23 cellular contexts compared by ENCODE assay signal in genomic region chr2:27220091-27220490, GRCh38. TPM values are rescaled to one million over a fixed set of nuclear protein-coding genes. Genes with fewer than 3 reads are reported as not detected.
DNase-seq lines count a peak whose midpoint lies in the region; ATAC-seq and TF ChIP-seq lines count a peak whose summit lies in the region.
"Had no signal": no experiment of that assay in that cellular context is flagged by ENCODE, and none has a peak within 500 bp of the region (broad histone marks: within the 10 kb centered on the region; RNA-seq: fewer than 3 reads in every experiment).

No MANE protein-coding gene starts in this region.

- no peak overlapping the region for H3K18ac ChIP-seq in H9 (ENCODE audit: insufficient read length, low read depth, low read length)

- POLR2A ChIA-PET in activated naive CD8-positive, alpha-beta T cell treated with anti-CD3 and anti-CD28 coated beads, Interleukin-2, amount 10 ng/mL, durations not matched to agents 7 days and 5 days (lab: Charles Lee) = interaction anchor here (0.5 to 0.7 kb wide), 2 partner anchors 25 to 436 kb away, joined by 3 to 4 read pairs; no protein-coding TSS in a partner anchor

- no peak for DNase-seq in activated naive CD4-positive, alpha-beta T cell treated with anti-CD3 and anti-CD28 coated beads, Interleukin-2, amount 10 ng/mL, durations not matched to agents 7 days and 5 days
- DNase-seq in H9 = no peak
- no peak for DNase-seq in activated naive CD8-positive, alpha-beta T cell treated with anti-CD3 and anti-CD28 coated beads, Interleukin-2, amount 10 ng/mL, durations not matched to agents 7 days and 5 days
- peak; percentile 8 for DNase-seq in osteoblast (ENCODE audit: insufficient read length, low spot score, missing footprints)
- no peak for DNase-seq in NCI-H446 treated with DMSO at 0.1 percent for 48 hours (lab: John Stamatoyannopoulos, UW)
- DNase-seq in activated CD8-positive, alpha-beta memory T cell treated with anti-CD3 and anti-CD28 coated beads, Interleukin-2, amount 50 U/mL, for 48 hours = no peak
- DNase-seq: GOT3; NCI-H1092; NCI-H1436; NCI-H187 treated with DMSO at 0.1 percent for 48 hours; NCI-H510A; NCI-H748 treated with DMSO at 0.1 percent for 48 hours; NK-92 treated with Interleukin-12 subunit alpha and Interleukin-12 subunit beta, amount 100 ng/mL, for 24 hours; SHP77 had no signal

- H2BK20ac ChIP-seq in H9 (ENCODE audit: low read depth, low read length, poor library complexity, severe bottlenecking) = no peak overlapping the region

- CTCF ChIA-PET in activated naive CD4-positive, alpha-beta T cell treated with anti-CD3 and anti-CD28 coated beads, Interleukin-2, amount 10 ng/mL, durations not matched to agents 7 days and 5 days (lab: Charles Lee) = interaction anchor here (1.2 kb wide), 1 partner anchor 60 kb away, joined by 3 read pairs; no protein-coding TSS in a partner anchor

- no peaks in the 10 kb centered on the region for H3K9me3 ChIP-seq in H9 (ENCODE audit: control insufficient read depth, low read depth, low read length)
- no peaks in the 10 kb centered on the region for H3K9me3 ChIP-seq in osteoblast (ENCODE audit: low read depth, low read length)

- H4K91ac ChIP-seq in H9 (ENCODE audit: insufficient read length, low read depth, low read length) = no peak overlapping the region

- no peaks in the 10 kb centered on the region for H3K9me3 Mint-ChIP-seq in activated naive CD4-positive, alpha-beta T cell treated with anti-CD3 and anti-CD28 coated beads, Interleukin-2, amount 50 U/mL, for 24 hours
- H3K9me3 Mint-ChIP-seq in activated naive CD4-positive, alpha-beta T cell treated with anti-CD3 and anti-CD28 coated beads, Interleukin-2, amount 10 ng/mL, durations not matched to agents 7 days and 5 days = no peaks in the 10 kb centered on the region
- H3K9me3 Mint-ChIP-seq in H9 = peaks cover 0 to 1% of the 10 kb centered on the region in 2 experiments; a peak in 1 of 5 replicates
- no peaks in the 10 kb centered on the region for H3K9me3 Mint-ChIP-seq in activated naive CD8-positive, alpha-beta T cell treated with anti-CD3 and anti-CD28 coated beads, Interleukin-2, amount 10 ng/mL, durations not matched to agents 7 days and 5 days

- H3K9ac ChIP-seq in H9 (ENCODE audit: extremely low read depth, insufficient read length, low read length) = no peak overlapping the region

- no peak overlapping the region for H3K14ac ChIP-seq in H9 (ENCODE audit: insufficient read depth, low read length)

- no peak overlapping the region for H3K27ac Mint-ChIP-seq in activated naive CD4-positive, alpha-beta T cell treated with anti-CD3 and anti-CD28 coated beads, Interleukin-2, amount 50 U/mL, for 24 hours
- H3K27ac Mint-ChIP-seq in activated naive CD4-positive, alpha-beta T cell treated with anti-CD3 and anti-CD28 coated beads, Interleukin-2, amount 10 ng/mL, durations not matched to agents 7 days and 5 days = no peak overlapping the region
- peak overlapping the region; percentile 29 to 78 (median 39); a peak in 5 of 7 replicates for H3K27ac Mint-ChIP-seq in H9
- peak overlapping the region; percentile 2 for H3K27ac Mint-ChIP-seq in activated naive CD8-positive, alpha-beta T cell treated with anti-CD3 and anti-CD28 coated beads, Interleukin-2, amount 10 ng/mL, durations not matched to agents 7 days and 5 days
- H3K27ac Mint-ChIP-seq: B cell, CD14-positive monocyte had no signal

- H3K27me3 Mint-ChIP-seq in activated naive CD4-positive, alpha-beta T cell treated with anti-CD3 and anti-CD28 coated beads, Interleukin-2, amount 50 U/mL, for 24 hours = no peaks in the 10 kb centered on the region
- H3K27me3 Mint-ChIP-seq in activated naive CD4-positive, alpha-beta T cell treated with anti-CD3 and anti-CD28 coated beads, Interleukin-2, amount 10 ng/mL, durations not matched to agents 7 days and 5 days = no peaks in the 10 kb centered on the region
- no peaks in the 10 kb centered on the region for H3K27me3 Mint-ChIP-seq in H9 (ENCODE audit: low read depth)
- H3K27me3 Mint-ChIP-seq in activated naive CD8-positive, alpha-beta T cell treated with anti-CD3 and anti-CD28 coated beads, Interleukin-2, amount 10 ng/mL, durations not matched to agents 7 days and 5 days = no peaks in the 10 kb centered on the region
- H3K27me3 Mint-ChIP-seq: B cell had no signal

- H2AFZ ChIP-seq in H9 (ENCODE audit: low read length) (no peak overlapping the region), osteoblast (ENCODE audit: low read length) (no peak overlapping the region)

- H3K4me3 Mint-ChIP-seq in activated naive CD4-positive, alpha-beta T cell treated with anti-CD3 and anti-CD28 coated beads, Interleukin-2, amount 50 U/mL, for 24 hours = peak overlapping the region; percentile 27
- H3K4me3 Mint-ChIP-seq in activated naive CD4-positive, alpha-beta T cell treated with anti-CD3 and anti-CD28 coated beads, Interleukin-2, amount 10 ng/mL, durations not matched to agents 7 days and 5 days = no peak overlapping the region
- H3K4me3 Mint-ChIP-seq in H9 = 0 out of 5 replicates have a peak overlapping the region, but pooled peaks of 1 of the 2 experiments have one; percentile 21
- no peak overlapping the region for H3K4me3 Mint-ChIP-seq in activated naive CD8-positive, alpha-beta T cell treated with anti-CD3 and anti-CD28 coated beads, Interleukin-2, amount 10 ng/mL, durations not matched to agents 7 days and 5 days
- H3K4me3 Mint-ChIP-seq: B cell, CD14-positive monocyte had no signal

- H3K79me1 ChIP-seq in H9 (ENCODE audit: insufficient read depth, low read depth, low read length, poor library complexity, severe bottlenecking) = no peaks in the 10 kb centered on the region

- H3K4me1 Mint-ChIP-seq in activated naive CD4-positive, alpha-beta T cell treated with anti-CD3 and anti-CD28 coated beads, Interleukin-2, amount 50 U/mL, for 24 hours = peaks cover 27% of the 10 kb centered on the region
- peaks cover 38% of the 10 kb centered on the region for H3K4me1 Mint-ChIP-seq in activated naive CD4-positive, alpha-beta T cell treated with anti-CD3 and anti-CD28 coated beads, Interleukin-2, amount 10 ng/mL, durations not matched to agents 7 days and 5 days
- peaks cover 21 to 27% of the 10 kb centered on the region in 2 experiments for H3K4me1 Mint-ChIP-seq in H9
- peaks cover 32% of the 10 kb centered on the region for H3K4me1 Mint-ChIP-seq in activated naive CD8-positive, alpha-beta T cell treated with anti-CD3 and anti-CD28 coated beads, Interleukin-2, amount 10 ng/mL, durations not matched to agents 7 days and 5 days

- peaks cover 9% of the 10 kb centered on the region for H3K23me2 ChIP-seq in H9 (ENCODE audit: insufficient read length, low read depth, low read length, poor library complexity, severe bottlenecking)

- ATAC-seq in activated naive CD8-positive, alpha-beta T cell treated with anti-CD3 and anti-CD28 coated beads, Interleukin-2, amount 10 ng/mL, durations not matched to agents 7 days and 5 days (ENCODE audit: low read depth) = no peak
- ATAC-seq: HCT116, HepG2, K562 had no signal

- H2BK5ac ChIP-seq in H9 (ENCODE audit: insufficient read length, low read length) = no peak overlapping the region

- H4K20me1 ChIP-seq in H9 (ENCODE audit: control insufficient read depth, insufficient read depth, insufficient read length) (no peaks in the 10 kb centered on the region), osteoblast (ENCODE audit: insufficient read depth, low read length) (peaks cover 2% of the 10 kb centered on the region)

- H2BK15ac ChIP-seq in H9 (ENCODE audit: low read depth, low read length) = no peak overlapping the region

- H3K27ac ChIP-seq in H9 (ENCODE audit: insufficient read length, low read depth, low read length) = no peak overlapping the region
- H3K27ac ChIP-seq in osteoblast (ENCODE audit: low read depth, low read length) = no peak overlapping the region
- H3K27ac ChIP-seq: HL-60 had no signal

- TF ChIP-seq CTCF in H9 (conservative IDR thresholded peaks at IDR 0.05) (no peak), osteoblast (IDR thresholded peaks at IDR 0.05; ENCODE audit: extremely low read depth, low read depth, low read length) (no peak)

- no peak overlapping the region for H3K4me3 ChIP-seq in osteoblast (ENCODE audit: insufficient read depth, low read length)
- H3K4me3 ChIP-seq: K562 had no signal

- peaks cover 36% of the 10 kb centered on the region for H3K36me3 Mint-ChIP-seq in activated naive CD4-positive, alpha-beta T cell treated with anti-CD3 and anti-CD28 coated beads, Interleukin-2, amount 50 U/mL, for 24 hours
- peaks cover 49% of the 10 kb centered on the region for H3K36me3 Mint-ChIP-seq in activated naive CD4-positive, alpha-beta T cell treated with anti-CD3 and anti-CD28 coated beads, Interleukin-2, amount 10 ng/mL, durations not matched to agents 7 days and 5 days
- H3K36me3 Mint-ChIP-seq in H9 (ENCODE audit: insufficient read depth in 1 of 3, low read depth in 3 of 3) = peaks cover 61 to 88% (median 84%) of the 10 kb centered on the region in 3 experiments
- H3K36me3 Mint-ChIP-seq in activated naive CD8-positive, alpha-beta T cell treated with anti-CD3 and anti-CD28 coated beads, Interleukin-2, amount 10 ng/mL, durations not matched to agents 7 days and 5 days = peaks cover 29% of the 10 kb centered on the region

- H2BK12ac ChIP-seq in H9 (ENCODE audit: insufficient read length, low read depth, low read length) = no peak overlapping the region

- H2BK120ac ChIP-seq in H9 (ENCODE audit: low read depth, low read length, poor library complexity, severe bottlenecking) = no peak overlapping the region

- H2AK5ac ChIP-seq in H9 (ENCODE audit: insufficient read length, low read length) = no peak overlapping the region

- H3K4me2 ChIP-seq in H9 (ENCODE audit: insufficient read depth, insufficient read length, low read length) (no peak overlapping the region), osteoblast (ENCODE audit: insufficient read depth, low read length) (no peak overlapping the region)

- no peak overlapping the region for H3K4ac ChIP-seq in H9 (ENCODE audit: low read depth, low read length)

- H3K4me1 ChIP-seq in H9 (ENCODE audit: insufficient read depth, low read length) = peaks cover 4% of the 10 kb centered on the region; the same call in 1 of the 2 replicates
- H3K4me1 ChIP-seq in osteoblast (ENCODE audit: insufficient read depth, low read length) = peaks cover 17% of the 10 kb centered on the region

- H4K8ac ChIP-seq in H9 (replicated peaks; ENCODE audit: insufficient read length, low read depth, low read length) = no peak overlapping the region

- no CpG with 5 or more reads among the region's 7 CpGs for WGBS in H9 (ENCODE audit: extremely low coverage, insufficient read length, low lambda C conversion rate)

- H3K79me2 ChIP-seq in H9 (ENCODE audit: insufficient read depth, low read length) = peaks cover 12% of the 10 kb centered on the region; the same call in 1 of the 2 replicates
- H3K79me2 ChIP-seq in osteoblast (ENCODE audit: insufficient read depth, low read length) = peaks cover 27% of the 10 kb centered on the region

- H3K27me3 ChIP-seq in H9 (ENCODE audit: insufficient read depth, low read length) (no peaks in the 10 kb centered on the region), osteoblast (ENCODE audit: insufficient read depth, low read length) (no peaks in the 10 kb centered on the region)

- H3T11ph ChIP-seq in H9 (ENCODE audit: low read length) = no peak overlapping the region

- no peak overlapping the region for H3K23ac ChIP-seq in H9 (ENCODE audit: insufficient read length, low read depth, low read length)

- no peak overlapping the region for H4K5ac ChIP-seq in H9 (ENCODE audit: insufficient read length, low read depth, low read length)

- peaks cover 65% of the 10 kb centered on the region for H3K36me3 ChIP-seq in osteoblast (ENCODE audit: insufficient read depth, low read length)

- H3K56ac ChIP-seq in H9 (ENCODE audit: insufficient read length, low read depth, low read length) = no peak overlapping the region

RNA-seq across cellular contexts. Expression of gene CAD, which starts 2.9 kb away (rescaled TPM):
- total RNA-seq in H9 (2021) (117 and 130 TPM in 2 replicates), osteoblast (28.6 and 30.8 TPM in 2 replicates)
- 10 to 100 TPM; 60.1 to 60.4 TPM for total RNA-seq in activated naive CD8-positive, alpha-beta T cell treated with anti-CD3 and anti-CD28 coated beads, Interleukin-2, amount 10 ng/mL, durations not matched to agents 7 days and 5 days

RNA-seq across cellular contexts. Expression of gene SLC5A6, which starts 8.0 kb away (rescaled TPM):
- total RNA-seq in H9 (2021) (112 and 122 TPM in 2 replicates), osteoblast (14.1 TPM in 2 replicates)
- 10 to 100 TPM; 31.6 to 32.2 TPM for total RNA-seq in activated naive CD8-positive, alpha-beta T cell treated with anti-CD3 and anti-CD28 coated beads, Interleukin-2, amount 10 ng/mL, durations not matched to agents 7 days and 5 days

RNA-seq across cellular contexts. Expression of gene ATRAID, which starts 8.2 kb away (rescaled TPM):
- total RNA-seq in H9 (2021) = 106 and 108 TPM in 2 replicates
- 10 to 100 TPM; 74.9 to 84.6 TPM for total RNA-seq in activated naive CD8-positive, alpha-beta T cell treated with anti-CD3 and anti-CD28 coated beads, Interleukin-2, amount 10 ng/mL, durations not matched to agents 7 days and 5 days
- total RNA-seq in osteoblast = 187 and 198 TPM in 2 replicates

RNA-seq across cellular contexts. Expression of gene SLC30A3, which starts 42.8 kb away (rescaled TPM):
- total RNA-seq in H9 (2021) = 2.5 and 3.4 TPM in 2 replicates
- total RNA-seq in activated naive CD8-positive, alpha-beta T cell treated with anti-CD3 and anti-CD28 coated beads, Interleukin-2, amount 10 ng/mL, durations not matched to agents 7 days and 5 days = under 1 TPM; 0.34 to 0.64 TPM
- under 0.01 and 0.88 TPM in 2 replicates for total RNA-seq in osteoblast
- total RNA-seq: B cell, HT-29 had no signal

RNA-seq across cellular contexts. Expression of gene DNAJC5G, which starts 55.1 kb away (rescaled TPM):
- total RNA-seq in H9 (2021) (0.37 and 0.44 TPM in 2 replicates), osteoblast (not detected in 2 replicates)
- not detected for total RNA-seq in activated naive CD8-positive, alpha-beta T cell treated with anti-CD3 and anti-CD28 coated beads, Interleukin-2, amount 10 ng/mL, durations not matched to agents 7 days and 5 days
- total RNA-seq: B cell, Daoy, HepG2, HT-29, K562 had no signal

Comparison
In these comparisons a context has a peak if more than half of its experiments do, and no peak if none do; other contexts are left out.
1. H3K27ac Mint-ChIP-seq: peak in H9 (3 of 3) and activated naive CD8-positive, alpha-beta T cell treated with anti-CD3 and anti-CD28 coated beads, Interleukin-2, amount 10 ng/mL, durations not matched to agents 7 days and 5 days (single experiment); none in activated naive CD4-positive, alpha-beta T cell treated with anti-CD3 and anti-CD28 coated beads, Interleukin-2, amount 50 U/mL, for 24 hours (single experiment) and activated naive CD4-positive, alpha-beta T cell treated with anti-CD3 and anti-CD28 coated beads, Interleukin-2, amount 10 ng/mL, durations not matched to agents 7 days and 5 days (single experiment).